In the genomic region with DNA sequence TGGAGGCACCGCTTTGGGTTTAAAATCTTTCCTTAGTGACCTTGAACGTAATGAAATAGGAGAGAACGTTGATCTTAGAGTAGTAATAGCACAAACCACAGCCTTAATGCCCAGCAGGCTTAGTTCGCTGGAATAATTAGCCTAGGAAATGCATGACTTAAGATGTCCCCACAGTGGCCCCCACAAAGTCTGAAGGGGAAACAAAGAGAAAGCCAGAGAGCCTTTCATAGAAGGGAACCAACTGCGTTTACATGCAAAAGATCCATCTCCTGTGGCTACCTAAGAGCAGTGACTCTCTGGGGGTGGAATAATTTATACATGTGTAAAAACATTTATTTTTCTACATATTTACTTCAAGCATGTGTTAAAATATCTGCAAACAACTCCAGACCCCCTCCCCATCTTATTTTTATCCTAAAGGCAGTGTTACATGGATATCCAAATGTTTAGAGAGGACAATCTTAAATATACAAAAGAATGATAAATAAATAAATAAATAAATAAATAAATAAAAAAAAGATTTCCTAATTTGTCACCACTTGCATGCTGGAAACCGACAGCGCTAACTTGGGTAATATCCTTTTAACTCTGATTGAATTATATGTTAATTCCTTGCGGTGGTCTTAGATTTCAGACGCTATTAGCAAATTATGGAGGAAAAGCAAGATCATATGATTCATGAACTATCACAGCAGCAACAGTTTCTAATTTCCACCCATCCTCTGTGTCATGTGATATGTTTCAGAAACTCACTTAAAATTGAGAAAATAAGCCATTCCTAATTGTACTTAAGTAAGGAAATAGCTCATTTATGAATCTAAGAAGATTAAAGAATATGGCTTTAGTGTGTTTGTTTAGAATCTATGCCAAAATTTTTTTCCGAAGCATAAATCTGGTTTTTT, we compare ENCODE assay signal across 12 cellular contexts. TPM values are rescaled to one million over a fixed set of nuclear protein-coding genes. Genes with fewer than 3 reads are reported as not detected.
A peak's percentile ranks its signal among the peaks of the same experiment; 100 is the strongest.
DNase-seq lines count a peak whose midpoint lies in the region; ATAC-seq, FAIRE-seq and TF ChIP-seq lines count a peak whose summit lies in the region.
"Had no signal": no experiment of that assay in that cellular context is flagged by ENCODE, and none has a peak within 500 bp of the region (broad histone marks: within the 10 kb centered on the region; RNA-seq: fewer than 3 reads in every experiment).

No MANE protein-coding gene starts in this region.

- peak overlapping the region in 4 of 59 donors; percentile 18 to 79 (median 51) for H3K27ac ChIP-seq in dorsolateral prefrontal cortex

- H3K9me3 ChIP-seq in iPS-18c (ENCODE audit: control insufficient read depth, insufficient read depth, low read length) (no peaks in the 10 kb centered on the region), skeletal muscle satellite cell (replicated peaks; ENCODE audit: low read length) (no peaks in the 10 kb centered on the region), BE2C (no peaks in the 10 kb centered on the region)
- H3K9me3 ChIP-seq: body of pancreas, Caco-2 had no signal

- FAIRE-seq in GM12892 (lab: Jason Lieb, UNC): peak; percentile 78

- H3K4me3 ChIP-seq in iPS-18c (ENCODE audit: insufficient read depth, low read depth, low read length) (peak overlapping the region; percentile 1; the same call in 1 of the 2 replicates), skeletal muscle satellite cell (ENCODE audit: low read length) (no peak overlapping the region), BE2C (ENCODE audit: low read depth, low read length) (no peak overlapping the region), dorsolateral prefrontal cortex (peak overlapping the region in 15 of 59 donors; percentile 1 to 34 (median 28))
- H3K4me3 ChIP-seq: body of pancreas had no signal

- no peak overlapping the region for H3K9ac ChIP-seq in skeletal muscle satellite cell (ENCODE audit: low read depth, low read length)

- no peak for ATAC-seq in GM21529 (IDR thresholded peaks at IDR 0.05; ENCODE audit: unreplicated experiment)
- ATAC-seq: body of pancreas had no signal

- peak overlapping the region; percentile 70 for H3K4me2 ChIP-seq in skeletal muscle satellite cell (ENCODE audit: low read length)

- TF ChIP-seq CTCF in BE2C (IDR thresholded peaks at IDR 0.05; ENCODE audit: low read depth, low read length) (no peak), dorsolateral prefrontal cortex (IDR thresholded peaks at IDR 0.05 in 54 of 56, conservative IDR thresholded peaks at IDR 0.05 in 2 of 56; ENCODE audit: low read depth in 1 of 56, partially characterized antibody in 56 of 56) (no peak)

- TF ChIP-seq POLR2A in GM12892 (IDR thresholded peaks at IDR 0.05; ENCODE audit: low read depth, low read length): no peak

- peaks cover 7% of the 10 kb centered on the region for H3K4me1 ChIP-seq in skeletal muscle satellite cell (ENCODE audit: control insufficient read depth, insufficient read depth, low read length)
- H3K4me1 ChIP-seq in BE2C: no peaks in the 10 kb centered on the region
- H3K4me1 ChIP-seq: body of pancreas had no signal

- H3K36me3 ChIP-seq in skeletal muscle satellite cell (ENCODE audit: insufficient read depth, low read length) (no peaks in the 10 kb centered on the region), BE2C (no peaks in the 10 kb centered on the region)

- H3K27me3 ChIP-seq in skeletal muscle satellite cell (ENCODE audit: control insufficient read depth, insufficient read depth, low read length): peaks cover 63% of the 10 kb centered on the region
- H3K27me3 ChIP-seq in BE2C: peaks cover 17% of the 10 kb centered on the region
- H3K27me3 ChIP-seq in dorsolateral prefrontal cortex: peaks cover 0 to 42% (median 0%) of the 10 kb centered on the region in 45 donors
- H3K27me3 ChIP-seq: body of pancreas had no signal

- DNase-seq in GM12892 (ENCODE audit: insufficient read length) (no peak), RPMI7951 (ENCODE audit: low read depth) (peak; percentile 38), BE2C (no peak), hippocampal formation (lab: John Stamatoyannopoulos, UW) (no peak), dorsolateral prefrontal cortex (no peak)
- DNase-seq: activated T-cell treated with anti-CD3 and anti-CD28 coated beads, Interleukin-2, amount 50 U/mL, for 1 hour; body of pancreas; erythroblast had no signal

- intact Hi-C loops in dorsolateral prefrontal cortex (cut with DNase I): no loop called here

RNA-seq across cellular contexts. Expression of gene CYP1B1, which starts 23.4 kb away (rescaled TPM):
- polyA plus RNA-seq in GM12892 (2012; ENCODE audit: missing spikeins): 9.0 TPM
- total RNA-seq in RPMI7951 (2014; rRNA removed; shearing (Covaris generic)): 0.39 and 1.2 TPM in 2 replicates
- total RNA-seq in skeletal muscle satellite cell (2012; rRNA removed): 50.7 and 66.7 TPM in 2 replicates
- polyA plus RNA-seq in BE2C (2012; ENCODE audit: insufficient read depth, insufficient read length, low read depth): not detected
- 10 to 100 TPM in 71 of 120 experiments, 1 to 10 TPM in 49; 3.5 to 70.6 (median 10.8) TPM for total RNA-seq in dorsolateral prefrontal cortex
